Comparison of ENCODE assay signal across 8 cellular contexts in genomic region chr21:15062566-15062965, GRCh38. TPM values are rescaled to one million over a fixed set of nuclear protein-coding genes. Genes with fewer than 3 reads are reported as not detected.
A peak's percentile ranks its signal among the peaks of the same experiment; 100 is the strongest.
DNase-seq lines count a peak whose midpoint lies in the region; ATAC-seq lines count a peak whose summit lies in the region.

No MANE protein-coding gene starts in this region.

- H3K4me1 Mint-ChIP-seq in CD8-positive, alpha-beta memory T cell: peaks cover 62 to 76% (median 75%) of the 10 kb centered on the region in 3 donors
- H3K4me1 Mint-ChIP-seq in central memory CD8-positive, alpha-beta T cell: peaks cover 46% of the 10 kb centered on the region

- H3K9me3 Mint-ChIP-seq in CD8-positive, alpha-beta memory T cell: no peaks in the 10 kb centered on the region
- no peaks in the 10 kb centered on the region for H3K9me3 Mint-ChIP-seq in central memory CD8-positive, alpha-beta T cell

- no peaks in the 10 kb centered on the region for H3K36me3 ChIP-seq in CD8-positive, alpha-beta memory T cell (ENCODE audit: insufficient read depth, low read length)
- no peaks in the 10 kb centered on the region for H3K36me3 ChIP-seq in aorta (ENCODE audit: control insufficient read depth in 1 of 2, insufficient read depth in 2 of 2, low read length in 1 of 2)

- peaks cover 6 to 13% of the 10 kb centered on the region in 2 donors for H3K27me3 Mint-ChIP-seq in CD8-positive, alpha-beta memory T cell
- H3K27me3 Mint-ChIP-seq in central memory CD8-positive, alpha-beta T cell: peaks cover 35% of the 10 kb centered on the region

- 91 to 92% methylated on average over 3 of the region's 3 CpGs for WGBS in aorta, 2 donors

- POLR2A ChIA-PET in CD8-positive, alpha-beta memory T cell (lab: Charles Lee): no interaction called here

- peak overlapping the region; percentile 57 for H3K4me3 ChIP-seq in CD8-positive, alpha-beta memory T cell (ENCODE audit: low read length)
- no peak overlapping the region for H3K4me3 ChIP-seq in aorta (ENCODE audit: low read length in 2 of 2)

- peaks cover 34% of the 10 kb centered on the region for H3K4me1 ChIP-seq in CD8-positive, alpha-beta memory T cell (ENCODE audit: insufficient read depth, low read length)
- H3K4me1 ChIP-seq in aorta (ENCODE audit: control insufficient read depth in 1 of 2, insufficient read depth in 2 of 2, low read length in 2 of 2): no peaks in the 10 kb centered on the region

- H3K27ac Mint-ChIP-seq in CD8-positive, alpha-beta memory T cell: peak overlapping the region in 7 of 8 donors; percentile 2 to 96 (median 86)
- peak overlapping the region; percentile 19 for H3K27ac Mint-ChIP-seq in central memory CD8-positive, alpha-beta T cell (ENCODE audit: low read depth)

- H3K9me3 ChIP-seq in CD8-positive, alpha-beta memory T cell (ENCODE audit: low read length): no peaks in the 10 kb centered on the region
- no peaks in the 10 kb centered on the region for H3K9me3 ChIP-seq in aorta (ENCODE audit: control insufficient read depth, low read length)

- ATAC-seq in central memory CD8-positive, alpha-beta T cell (replicated peaks; ENCODE audit: extremely low read depth, poor library complexity, severe bottlenecking): no peak
- no peak for ATAC-seq in GM18511 (IDR thresholded peaks at IDR 0.05; ENCODE audit: unreplicated experiment)
- ATAC-seq in GM21360 (IDR thresholded peaks at IDR 0.05; ENCODE audit: unreplicated experiment): no peak
- no peak for ATAC-seq in aorta (ENCODE audit: low FRiP score)

- DNase-seq in CD8-positive, alpha-beta memory T cell: peak in 2 of 5 donors; percentile 17 to 43
- peak; percentile 37 for DNase-seq in MV-4-11 (lab: John Stamatoyannopoulos, UW)
- DNase-seq in central memory CD8-positive, alpha-beta T cell (ENCODE audit: low spot score in 2 of 2): no peak
- DNase-seq in myocyte (ENCODE audit: low read depth): peak; percentile 45
- no peak for DNase-seq in NCI-H345 (lab: John Stamatoyannopoulos, UW)
- no peak for DNase-seq in aorta

- intact Hi-C loops in aorta (cut with DNase I): loop anchor here in 1 of 2 donors (5.0 kb wide), 1 partner anchor 105 kb away; no protein-coding TSS in a partner anchor

- no peaks in the 10 kb centered on the region for H3K27me3 ChIP-seq in CD8-positive, alpha-beta memory T cell (ENCODE audit: insufficient read depth, low read length, poor library complexity, severe bottlenecking)
- no peaks in the 10 kb centered on the region for H3K27me3 ChIP-seq in aorta (ENCODE audit: control insufficient read depth in 1 of 2, insufficient read depth in 2 of 2, low read length in 1 of 2)

- peaks cover 0 to 12% (median 0%) of the 10 kb centered on the region in 3 donors for H3K36me3 Mint-ChIP-seq in CD8-positive, alpha-beta memory T cell
- peaks cover 12% of the 10 kb centered on the region for H3K36me3 Mint-ChIP-seq in central memory CD8-positive, alpha-beta T cell (ENCODE audit: insufficient read depth)

- CTCF ChIA-PET in CD8-positive, alpha-beta memory T cell (lab: Charles Lee): no interaction called here

- H3K27ac ChIP-seq in CD8-positive, alpha-beta memory T cell (ENCODE audit: low read depth, low read length): peak overlapping the region; percentile 52
- no peak overlapping the region for H3K27ac ChIP-seq in aorta (ENCODE audit: low read depth in 1 of 2, low read length in 2 of 2)

- peak overlapping the region; percentile 70 to 93 (median 85) for H3K4me3 Mint-ChIP-seq in CD8-positive, alpha-beta memory T cell
- peak overlapping the region; percentile 72 for H3K4me3 Mint-ChIP-seq in central memory CD8-positive, alpha-beta T cell

RNA-seq across cellular contexts. Expression of gene NRIP1, which starts 2.2 kb away (rescaled TPM):
- total RNA-seq in CD8-positive, alpha-beta memory T cell: 10 to 100 TPM; 14.6 to 15.7 TPM
- 37.6 TPM for polyA plus RNA-seq in CD8-positive, alpha-beta memory T cell
- total RNA-seq in myocyte (29.0 and 37.3 TPM in 2 replicates), aorta (10 to 100 TPM; 28.6 to 37.1 TPM)
- 4.5 TPM for polyA plus RNA-seq in myocyte (2012)
- polyA plus RNA-seq in aorta: 1 to 10 TPM; 3.8 to 4.6 TPM

Comparison
In these comparisons a context has a peak if more than half of its experiments do, and no peak if none do; other contexts are left out.
1. DNase-seq: peak in MV-4-11 (single experiment) and myocyte (single experiment); none in central memory CD8-positive, alpha-beta T cell (0 of 2), NCI-H345 (single experiment) and aorta (0 of 2).